ENCODE assay signal across 27 cellular contexts in the genomic region with DNA sequence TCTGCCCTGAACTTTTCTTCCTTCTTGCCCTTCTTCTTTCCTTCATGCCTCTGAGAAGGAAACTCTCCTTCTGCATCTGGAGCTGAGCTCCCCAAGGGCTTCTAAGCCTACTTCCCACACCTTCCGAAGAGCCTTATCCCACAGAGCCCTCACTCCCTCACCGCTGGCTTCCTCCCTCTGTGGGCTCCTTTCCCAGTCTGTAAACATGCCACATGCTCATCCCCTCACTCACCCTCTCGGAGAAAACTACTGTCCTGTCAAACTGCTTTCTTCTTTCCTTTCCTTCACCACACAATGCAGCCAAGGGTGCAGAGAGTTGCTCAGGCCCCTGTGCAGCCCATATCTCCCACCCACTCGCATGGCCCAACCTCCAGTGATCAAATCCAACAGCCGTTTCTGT. TPM values are rescaled to one million over a fixed set of nuclear protein-coding genes. Genes with fewer than 3 reads are reported as not detected.
DNase-seq lines count a peak whose midpoint lies in the region; ATAC-seq and TF ChIP-seq lines count a peak whose summit lies in the region.
"Had no signal": no experiment of that assay in that cellular context is flagged by ENCODE, and none has a peak within 500 bp of the region (broad histone marks: within the 10 kb centered on the region; RNA-seq: fewer than 3 reads in every experiment).

No MANE protein-coding gene starts in this region.

- intact Hi-C loops in activated B cell treated with CpG ODN at 0.5 μM for 24 hours (cut with micrococcal nuclease), result loop anchor here (5.0 to 10.0 kb wide), 2 partner anchors 239 to 427 kb away; no protein-coding TSS in a partner anchor
- intact Hi-C loops in activated T-helper 1 cell treated with anti-CD3 and anti-CD28 coated beads, Interleukin-12 subunit alpha, Interleukin-12 subunit beta, Interleukin-2, Interleukin-4 antibody, amounts not matched to agents 30 ng/mL and 10 ng/mL and 1 ng/mL, durations not matched to agents 14 hours and 24 hours and 36 hours (cut with micrococcal nuclease), result no loop called here

- TF ChIP-seq CTCF in HEK293 (tag by site-specific recombination; IDR thresholded peaks at IDR 0.05) (no peak), activated B cell treated with CpG ODN at 0.5 μM for 24 hours (IDR thresholded peaks at IDR 0.05) (no peak), gastroesophageal sphincter (IDR thresholded peaks at IDR 0.05) (no peak)

- no peak for TF ChIP-seq POLR2A in gastroesophageal sphincter (IDR thresholded peaks at IDR 0.05)

- no peaks in the 10 kb centered on the region for H3K27me3 Mint-ChIP-seq in activated B cell treated with CpG ODN at 0.5 μM for 24 hours
- H3K27me3 Mint-ChIP-seq in activated T-helper 1 cell treated with anti-CD3 and anti-CD28 coated beads, Interleukin-12 subunit alpha, Interleukin-12 subunit beta, Interleukin-2, Interleukin-4 antibody, amounts not matched to agents 30 ng/mL and 10 ng/mL and 1 ng/mL, durations not matched to agents 14 hours and 24 hours and 36 hours (ENCODE audit: insufficient read depth), result no peaks in the 10 kb centered on the region
- H3K27me3 Mint-ChIP-seq: activated CD8-positive, alpha-beta T cell treated with anti-CD3 and anti-CD28 coated beads for 36 hours; CD4-positive, alpha-beta memory T cell; naive thymus-derived CD8-positive, alpha-beta T cell; stimulated activated naive CD8-positive, alpha-beta T cell treated with anti-CD3 and anti-CD28 coated beads, Interleukin-15, amount 100 ng/mL, for 72 hours had no signal

- H3K36me3 ChIP-seq in HEK293 (ENCODE audit: control insufficient read depth in 2 of 2, insufficient read depth in 1 of 2, low read length in 2 of 2) (peaks cover 11 to 25% of the 10 kb centered on the region in 2 experiments), gastroesophageal sphincter (peaks cover 0 to 45% of the 10 kb centered on the region in 2 donors)
- H3K36me3 ChIP-seq: SJCRH30, thyroid gland had no signal

- POLR2A ChIA-PET in HEK293 (lab: Yijun Ruan, JAX) (no interaction called here), activated B cell treated with CpG ODN at 0.5 μM for 24 hours (lab: Charles Lee) (interaction anchor here (0.6 kb wide), 1 partner anchor 529 kb away, joined by 3 read pairs; no protein-coding TSS in a partner anchor)

- no peaks in the 10 kb centered on the region for H3K27me3 ChIP-seq in gastroesophageal sphincter
- H3K27me3 ChIP-seq: esophagus muscularis mucosa, left lung, right lobe of liver, SJCRH30, thyroid gland had no signal

- peaks cover 12% of the 10 kb centered on the region for H3K36me3 Mint-ChIP-seq in activated B cell treated with CpG ODN at 0.5 μM for 24 hours (ENCODE audit: low read depth)
- H3K36me3 Mint-ChIP-seq in activated T-helper 1 cell treated with anti-CD3 and anti-CD28 coated beads, Interleukin-12 subunit alpha, Interleukin-12 subunit beta, Interleukin-2, Interleukin-4 antibody, amounts not matched to agents 30 ng/mL and 10 ng/mL and 1 ng/mL, durations not matched to agents 14 hours and 24 hours and 36 hours (ENCODE audit: low read depth), result peaks cover 4% of the 10 kb centered on the region

- H3K27ac Mint-ChIP-seq in activated B cell treated with CpG ODN at 0.5 μM for 24 hours, result peak overlapping the region; percentile 21
- H3K27ac Mint-ChIP-seq in activated T-helper 1 cell treated with anti-CD3 and anti-CD28 coated beads, Interleukin-12 subunit alpha, Interleukin-12 subunit beta, Interleukin-2, Interleukin-4 antibody, amounts not matched to agents 30 ng/mL and 10 ng/mL and 1 ng/mL, durations not matched to agents 14 hours and 24 hours and 36 hours, result no peak overlapping the region
- H3K27ac Mint-ChIP-seq: activated CD8-positive, alpha-beta T cell treated with anti-CD3 and anti-CD28 coated beads for 36 hours; naive thymus-derived CD8-positive, alpha-beta T cell; stimulated activated naive CD8-positive, alpha-beta T cell treated with anti-CD3 and anti-CD28 coated beads, Interleukin-15, amount 100 ng/mL, for 72 hours had no signal

- peaks cover 2% of the 10 kb centered on the region for H3K9me3 Mint-ChIP-seq in activated B cell treated with CpG ODN at 0.5 μM for 24 hours
- H3K9me3 Mint-ChIP-seq in activated T-helper 1 cell treated with anti-CD3 and anti-CD28 coated beads, Interleukin-12 subunit alpha, Interleukin-12 subunit beta, Interleukin-2, Interleukin-4 antibody, amounts not matched to agents 30 ng/mL and 10 ng/mL and 1 ng/mL, durations not matched to agents 14 hours and 24 hours and 36 hours, result peaks cover 6% of the 10 kb centered on the region

- H3K9me3 ChIP-seq in HEK293 (ENCODE audit: control insufficient read depth, insufficient read depth, low read depth, low read length), result no peaks in the 10 kb centered on the region
- no peaks in the 10 kb centered on the region for H3K9me3 ChIP-seq in gastroesophageal sphincter
- H3K9me3 ChIP-seq: esophagus muscularis mucosa, left lung, right lobe of liver, SJCRH30, thyroid gland had no signal

- H3K4me1 ChIP-seq in HEK293 (ENCODE audit: control insufficient read depth, insufficient read depth, low read length) (no peaks in the 10 kb centered on the region), gastroesophageal sphincter (peaks cover 0 to 8% (median 0%) of the 10 kb centered on the region in 3 donors)
- H3K4me1 ChIP-seq: right lobe of liver, SJCRH30 had no signal

- H3K4me3 Mint-ChIP-seq in activated B cell treated with CpG ODN at 0.5 μM for 24 hours, result no peak overlapping the region
- no peak overlapping the region for H3K4me3 Mint-ChIP-seq in activated T-helper 1 cell treated with anti-CD3 and anti-CD28 coated beads, Interleukin-12 subunit alpha, Interleukin-12 subunit beta, Interleukin-2, Interleukin-4 antibody, amounts not matched to agents 30 ng/mL and 10 ng/mL and 1 ng/mL, durations not matched to agents 14 hours and 24 hours and 36 hours
- H3K4me3 Mint-ChIP-seq: activated CD8-positive, alpha-beta T cell treated with anti-CD3 and anti-CD28 coated beads for 36 hours; CD4-positive, alpha-beta memory T cell; naive thymus-derived CD8-positive, alpha-beta T cell; stimulated activated naive CD8-positive, alpha-beta T cell treated with anti-CD3 and anti-CD28 coated beads, Interleukin-15, amount 100 ng/mL, for 72 hours had no signal

- H3K27ac ChIP-seq in HEK293 (ENCODE audit: extremely low read depth, low read depth, low read length) (no peak overlapping the region), gastroesophageal sphincter (no peak overlapping the region)
- H3K27ac ChIP-seq: esophagus muscularis mucosa, left lung, right lobe of liver, SJCRH30, thyroid gland had no signal

- peaks cover 40% of the 10 kb centered on the region for H3K4me1 Mint-ChIP-seq in activated B cell treated with CpG ODN at 0.5 μM for 24 hours
- peaks cover 11% of the 10 kb centered on the region for H3K4me1 Mint-ChIP-seq in activated T-helper 1 cell treated with anti-CD3 and anti-CD28 coated beads, Interleukin-12 subunit alpha, Interleukin-12 subunit beta, Interleukin-2, Interleukin-4 antibody, amounts not matched to agents 30 ng/mL and 10 ng/mL and 1 ng/mL, durations not matched to agents 14 hours and 24 hours and 36 hours (ENCODE audit: low read depth)

- WGBS in gastroesophageal sphincter (ENCODE audit: low coverage in 1 of 2), 2 donors, result 31 to 79% methylated on average over 2 to 4 of the region's 5 CpGs

- H3K4me3 ChIP-seq in HEK293 (ENCODE audit: low read depth, low read length) (no peak overlapping the region), skeletal muscle cell (ENCODE audit: low read depth, low read length) (no peak overlapping the region), gastroesophageal sphincter (no peak overlapping the region)
- H3K4me3 ChIP-seq: esophagus muscularis mucosa, left lung, right lobe of liver, SJCRH30, thyroid gland had no signal

- no peak for ATAC-seq in activated B cell treated with CpG ODN at 0.5 μM for 24 hours (ENCODE audit: low read depth)
- no peak for ATAC-seq in GM18517 (IDR thresholded peaks at IDR 0.05; ENCODE audit: unreplicated experiment)
- ATAC-seq in gastroesophageal sphincter, result no peak
- ATAC-seq: activated CD4-positive, CD25-positive, alpha-beta regulatory T cell treated with anti-CD3 and anti-CD28 coated beads, Interleukin-2, amount 50 U/mL, for 24 hours; activated CD8-positive, alpha-beta T cell treated with anti-CD3 and anti-CD28 coated beads for 36 hours; left lung; naive thymus-derived CD8-positive, alpha-beta T cell; Panc1; right lobe of liver; stimulated activated naive CD8-positive, alpha-beta T cell treated with anti-CD3 and anti-CD28 coated beads, Interleukin-15, amount 100 ng/mL, for 72 hours had no signal

- DNase-seq in activated B cell treated with CpG ODN at 0.5 μM for 24 hours, result no peak
- peak; percentile 59 for DNase-seq in mesenteric fat pad (ENCODE audit: low spot score)
- peak; percentile 35 for DNase-seq in skeletal muscle cell (ENCODE audit: low read depth)
- no peak for DNase-seq in activated T-helper 1 cell treated with anti-CD3 and anti-CD28 coated beads, Interleukin-12 subunit alpha, Interleukin-12 subunit beta, Interleukin-2, Interleukin-4 antibody, amounts not matched to agents 30 ng/mL and 10 ng/mL and 1 ng/mL, durations not matched to agents 14 hours and 24 hours and 36 hours (ENCODE audit: low spot score)
- DNase-seq in RKO (ENCODE audit: low spot score), result no peak
- DNase-seq: activated CD8-positive, alpha-beta T cell treated with anti-CD3 and anti-CD28 coated beads for 36 hours; activated T-cell treated with anti-CD3 and anti-CD28 coated beads for 4 hours; CD4-positive, alpha-beta memory T cell; central memory CD4-positive, alpha-beta T cell; DMS 273 treated with DMSO at 0.1 percent for 48 hours; left lung; midbrain; naive thymus-derived CD8-positive, alpha-beta T cell; NCI-H1092; NCI-H1930; NCI-H526; NK-92 treated with Interleukin-12 subunit alpha and Interleukin-12 subunit beta, amount 100 ng/mL, for 24 hours; right lobe of liver; SJCRH30; stimulated activated naive CD8-positive, alpha-beta T cell treated with anti-CD3 and anti-CD28 coated beads, Interleukin-15, amount 100 ng/mL, for 72 hours; thyroid gland had no signal

- CTCF ChIA-PET in HEK293 (lab: Yijun Ruan, JAX) (interaction anchor here (1.0 kb wide), 1 partner anchor 8 kb away, joined by 3 read pairs; no protein-coding TSS in a partner anchor), activated B cell treated with CpG ODN at 0.5 μM for 24 hours (lab: Charles Lee) (no interaction called here)

- TF ChIP-seq EP300 in gastroesophageal sphincter (IDR thresholded peaks at IDR 0.05), result no peak

RNA-seq across cellular contexts. Expression of gene ANKRD16, which starts 18.1 kb away (rescaled TPM):
- total RNA-seq in activated B cell treated with CpG ODN at 0.5 μM for 24 hours (9.2 and 11.1 TPM in 2 replicates), mesenteric fat pad (4.8 TPM), gastroesophageal sphincter (1 to 10 TPM; 3.3 to 8.9 (median 5.9) TPM)
- total RNA-seq in activated T-helper 1 cell treated with anti-CD3 and anti-CD28 coated beads, Interleukin-12 subunit alpha, Interleukin-12 subunit beta, Interleukin-2, Interleukin-4 antibody, amounts not matched to agents 30 ng/mL and 10 ng/mL and 1 ng/mL, durations not matched to agents 14 hours and 24 hours and 36 hours, result 11.3 and 12.4 TPM in 2 replicates

RNA-seq across cellular contexts. Expression of gene FBH1, which starts 18.4 kb away (rescaled TPM):
- total RNA-seq in activated B cell treated with CpG ODN at 0.5 μM for 24 hours, result 65.5 and 68.7 TPM in 2 replicates
- total RNA-seq in mesenteric fat pad, result 80.4 TPM
- total RNA-seq in activated T-helper 1 cell treated with anti-CD3 and anti-CD28 coated beads, Interleukin-12 subunit alpha, Interleukin-12 subunit beta, Interleukin-2, Interleukin-4 antibody, amounts not matched to agents 30 ng/mL and 10 ng/mL and 1 ng/mL, durations not matched to agents 14 hours and 24 hours and 36 hours, result 66.9 and 70.6 TPM in 2 replicates
- 100 to 1,000 TPM in 2 of 4 donors, 10 to 100 TPM in 2; 76.2 to 108 (median 98.5) TPM for total RNA-seq in gastroesophageal sphincter

RNA-seq across cellular contexts. Expression of gene GDI2, which starts 58.4 kb away (rescaled TPM):
- total RNA-seq in activated B cell treated with CpG ODN at 0.5 μM for 24 hours (289 and 301 TPM in 2 replicates), mesenteric fat pad (179 TPM), gastroesophageal sphincter (100 to 1,000 TPM; 186 to 294 (median 225) TPM)
- 288 and 290 TPM in 2 replicates for total RNA-seq in activated T-helper 1 cell treated with anti-CD3 and anti-CD28 coated beads, Interleukin-12 subunit alpha, Interleukin-12 subunit beta, Interleukin-2, Interleukin-4 antibody, amounts not matched to agents 30 ng/mL and 10 ng/mL and 1 ng/mL, durations not matched to agents 14 hours and 24 hours and 36 hours

Comparison
In these comparisons a context has a peak if more than half of its experiments do, and no peak if none do; other contexts are left out.
1. DNase-seq: peak in mesenteric fat pad (single experiment) and skeletal muscle cell (single experiment); none in activated B cell treated with CpG ODN at 0.5 μM for 24 hours (single experiment), activated T-helper 1 cell treated with anti-CD3 and anti-CD28 coated beads, Interleukin-12 subunit alpha, Interleukin-12 subunit beta, Interleukin-2, Interleukin-4 antibody, amounts not matched to agents 30 ng/mL and 10 ng/mL and 1 ng/mL, durations not matched to agents 14 hours and 24 hours and 36 hours (single experiment) and RKO (single experiment).